Comparison of ENCODE assay signal across 1 cellular context in the genomic region with DNA sequence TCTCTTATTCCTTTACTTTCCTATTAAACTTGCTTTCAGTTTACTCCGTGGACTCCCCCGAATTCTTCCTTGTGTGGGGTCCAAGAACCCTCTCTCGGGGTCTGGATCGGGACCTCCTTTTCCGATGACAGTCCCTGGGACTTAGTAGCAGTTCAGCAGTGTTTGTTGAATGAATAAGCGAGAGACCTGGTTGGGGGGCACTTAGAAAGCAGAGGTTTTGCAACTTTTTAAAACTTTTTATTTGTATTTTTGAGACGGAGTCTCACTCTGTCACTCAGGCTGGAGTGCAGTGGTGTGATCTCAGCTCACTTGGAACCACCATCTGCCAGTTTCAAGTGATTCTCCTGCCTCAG.
A peak's percentile ranks its signal among the peaks of the same experiment; 100 is the strongest.
TF ChIP-seq lines count a peak whose summit lies in the region.

No MANE protein-coding gene starts in this region.

TF ChIP-seq in K562, 482 proteins besides CTCF, POLR2A, EP300 and RAD21:
- TF ChIP-seq ELF1 (tag; IDR thresholded peaks at IDR 0.05) (peak; percentile 9; the same call in 1 of the 2 replicates), ZNF3 (CRISPR knock-in tag; IDR thresholded peaks at IDR 0.05) (peak; percentile 97), KDM1A (IDR thresholded peaks at IDR 0.05) (peak in 1 of 2 experiments; percentile 35; a peak in 1 of 4 replicates), ZNF408 (CRISPR knock-in tag; IDR thresholded peaks at IDR 0.05; ENCODE audit: low read depth) (no peak), TARDBP (IDR thresholded peaks at IDR 0.05) (no peak), NR1H2 (CRISPR knock-in tag; IDR thresholded peaks at IDR 0.05) (no peak), BCOR (IDR thresholded peaks at IDR 0.05) (peak; percentile 41; the same call in 1 of the 2 replicates)
